In the genomic region with DNA sequence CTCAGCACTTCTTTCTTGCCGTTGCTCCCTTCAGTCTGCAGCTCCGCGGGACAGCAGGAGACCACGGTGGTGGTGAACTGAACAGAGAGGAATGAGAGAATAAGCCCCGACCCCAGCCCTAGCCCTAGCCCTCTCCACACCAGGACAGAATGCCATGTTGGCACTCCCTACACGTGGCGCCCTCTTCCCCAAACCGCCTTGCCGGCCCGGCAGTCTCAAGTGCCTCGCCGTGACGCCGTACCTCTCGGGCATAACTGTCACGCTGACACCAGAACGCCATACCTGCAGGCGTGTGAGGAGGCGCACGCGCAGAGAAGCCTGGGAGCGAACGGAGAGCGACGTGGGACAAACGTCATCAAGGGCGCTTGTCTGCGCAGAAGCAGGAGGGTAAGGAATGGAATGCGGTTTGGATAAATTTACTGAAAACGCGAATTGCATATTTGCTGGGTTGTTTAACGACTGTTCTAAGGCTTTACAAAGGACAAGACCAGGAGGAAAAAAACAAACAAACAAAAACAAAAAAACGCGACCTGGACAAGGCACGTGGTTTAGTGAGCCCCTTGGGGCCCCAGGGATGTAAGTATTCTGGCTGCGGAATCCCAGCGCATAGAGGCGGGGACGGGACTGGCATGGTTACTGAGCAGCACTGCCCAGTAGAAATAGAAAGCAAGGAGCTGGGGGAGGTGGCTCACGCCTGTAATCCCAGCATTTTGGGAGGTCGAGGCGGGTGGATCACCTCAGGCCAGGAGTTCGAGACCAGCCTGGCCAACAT, we compare ENCODE assay signal across 1 cellular context.
TF ChIP-seq lines count a peak whose summit lies in the region.

Gene AARSD1, minus strand, starts transcription at position 294 of the 772 bp plus-strand sequence. Its CDS starts 14 bp downstream, at position 280.

TF ChIP-seq in HepG2, 621 proteins besides CTCF, POLR2A, EP300 and RAD21 (continued from another document):
- TF ChIP-seq ZNF646 (CRISPR knock-in tag; IDR thresholded peaks at IDR 0.05): no peak
- TF ChIP-seq GZF1 (CRISPR knock-in tag; IDR thresholded peaks at IDR 0.05): no peak
TF ChIP-seq in HepG2: peak in this region for 111.
